Comparison of ENCODE assay signal across 20 cellular contexts in the genomic region with DNA sequence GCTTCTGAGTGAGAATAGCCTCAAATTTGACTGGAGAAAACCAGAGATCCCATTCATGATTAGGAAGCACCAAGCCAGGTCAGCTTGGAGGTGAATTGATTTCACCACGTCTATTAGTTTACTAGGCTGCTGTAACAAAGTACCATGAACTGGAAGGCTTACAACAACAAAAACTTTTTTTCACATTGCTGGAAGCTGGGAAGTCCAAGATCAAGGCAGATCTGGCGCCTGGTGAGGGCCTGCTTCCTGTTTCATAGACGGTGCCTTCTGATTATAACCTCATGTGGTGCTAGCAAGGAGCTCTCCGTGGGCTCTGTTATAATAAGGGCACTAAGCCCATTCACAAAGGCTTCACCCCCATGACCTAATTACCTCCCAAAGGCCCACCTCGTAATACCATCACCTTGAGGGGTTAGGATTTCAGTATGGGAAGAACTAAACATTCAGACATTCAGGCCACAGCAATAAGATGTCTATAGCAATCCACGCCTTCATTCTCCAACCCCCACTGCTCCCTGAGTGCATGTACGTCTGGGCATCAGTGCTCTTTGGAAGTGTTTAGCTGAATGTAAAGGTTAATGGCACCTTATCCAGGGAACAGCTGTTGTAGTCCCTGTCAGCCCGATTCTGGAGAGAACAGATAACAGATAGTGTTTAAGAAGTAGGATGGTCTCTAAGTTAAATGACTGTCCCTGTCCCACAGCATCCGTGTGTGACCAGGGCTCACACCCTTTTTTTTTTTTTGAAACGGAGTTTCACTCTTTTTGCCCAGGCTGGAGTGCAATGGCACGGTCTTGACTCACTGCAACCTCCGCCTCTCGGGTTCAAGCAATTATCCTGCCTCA.
DNase-seq lines count a peak whose midpoint lies in the region; ATAC-seq, FAIRE-seq and TF ChIP-seq lines count a peak whose summit lies in the region.
"Had no signal": no experiment of that assay in that cellular context is flagged by ENCODE, and none has a peak within 500 bp of the region (broad histone marks: within the 10 kb centered on the region; RNA-seq: fewer than 3 reads in every experiment).

No MANE protein-coding gene starts in this region.

- DNase-seq in DMS53 (lab: John Stamatoyannopoulos, UW) = peak; percentile 64
- no peak for DNase-seq in DMS53 treated with DMSO at 0.1 percent for 48 hours (lab: John Stamatoyannopoulos, UW; ENCODE audit: unreplicated experiment)
- peak; percentile 46 to 84 (median 66) for DNase-seq in K562 (ENCODE audit: extremely low read depth in 1 of 4, low spot score in 3 of 4)
- peak; percentile 83 for DNase-seq in HepG2 (ENCODE audit: low spot score)
- DNase-seq in small intestine = peak; percentile 59
- DNase-seq in SK-N-DZ (ENCODE audit: low spot score) = no peak
- no peak for DNase-seq in coronary artery (ENCODE audit: low spot score)
- DNase-seq in HFFc6 = no peak
- DNase-seq: 8988T; activated CD4-positive, alpha-beta T cell treated with anti-CD3 and anti-CD28 coated beads, Interleukin-2, amount 10 ng/mL, durations not matched to agents 24 days and 14 days; activated naive CD4-positive, alpha-beta T cell treated with Interleukin-2 at 50 U/mL for 16 hours; Kasumi-1; NCI-H1436 treated with DMSO at 0.1 percent for 48 hours; NCI-H345; stimulated activated CD4-positive, alpha-beta T cell treated with anti-CD3 and anti-CD28 coated beads, Interleukin-15, amount 100 ng/mL, for 24 hours had no signal

- H3K9me3 Mint-ChIP-seq in HFFc6 = no peaks in the 10 kb centered on the region
- H3K9me3 Mint-ChIP-seq: activated CD4-positive, alpha-beta T cell treated with anti-CD3 and anti-CD28 coated beads, Interleukin-2, amount 10 ng/mL, durations not matched to agents 24 days and 14 days; dendritic cell treated with granulocyte-macrophage colony-stimulating factor and Interleukin-4, amounts not matched to agents 40 ng/mL and 50 ng/mL, for 4 days; stimulated activated naive CD8-positive, alpha-beta T cell treated with anti-CD3 and anti-CD28 coated beads, Interleukin-15, Interleukin-2, amounts not matched to agents 100 ng/mL and 50 ng/mL, for 24 hours; T-helper 2 cell treated with Interferon-gamma antibody and Interleukin-4, amounts not matched to agents 5 μg/mL and 100 μg/mL, for 36 hours had no signal

- no peak overlapping the region for H3K27ac Mint-ChIP-seq in HFFc6
- H3K27ac Mint-ChIP-seq: activated CD4-positive, alpha-beta T cell treated with anti-CD3 and anti-CD28 coated beads, Interleukin-2, amount 10 ng/mL, durations not matched to agents 24 days and 14 days; dendritic cell treated with granulocyte-macrophage colony-stimulating factor and Interleukin-4, amounts not matched to agents 40 ng/mL and 50 ng/mL, for 4 days; stimulated activated naive CD8-positive, alpha-beta T cell treated with anti-CD3 and anti-CD28 coated beads, Interleukin-15, Interleukin-2, amounts not matched to agents 100 ng/mL and 50 ng/mL, for 24 hours; T-helper 2 cell treated with Interferon-gamma antibody and Interleukin-4, amounts not matched to agents 5 μg/mL and 100 μg/mL, for 36 hours had no signal

- CTCF ChIA-PET in K562 (lab: Yijun Ruan, JAX; ENCODE audit: low intra/inter-chr PET ratio) (no interaction called here), HepG2 (lab: Yijun Ruan, JAX; ENCODE audit: low intra/inter-chr PET ratio, low total read pairs) (no interaction called here)

- H3K9ac ChIP-seq in K562 (ENCODE audit: insufficient read depth in 1 of 2, low read depth in 2 of 2, low read length in 2 of 2) (peak overlapping the region in 1 of 2 experiments; percentile 20; a peak in 1 of 4 replicates), HepG2 (ENCODE audit: insufficient read depth, low read depth, low read length) (peak overlapping the region; percentile 97)

- peak; percentile 94 for FAIRE-seq in K562 (lab: Jason Lieb, UNC)
- FAIRE-seq in HepG2 (lab: Jason Lieb, UNC) = peak; percentile 28
- FAIRE-seq in small intestine (lab: Jason Lieb, UNC) = no peak

- peak; percentile 83 for ATAC-seq in K562
- peak; percentile 12 for ATAC-seq in HepG2

- TF ChIP-seq EP300 in K562 (IDR thresholded peaks at IDR 0.05; ENCODE audit: low read length) (peak; percentile 85), HepG2 (IDR thresholded peaks at IDR 0.05; ENCODE audit: low read depth in 2 of 2, low read length in 2 of 2) (peak in 1 of 2 experiments; percentile 63; a peak in 1 of 4 replicates), HepG2 (CRISPR knock-in tag; IDR thresholded peaks at IDR 0.05; ENCODE audit: borderline replicate concordance) (no peak)

- no peaks in the 10 kb centered on the region for H4K20me1 ChIP-seq in K562 (replicated peaks; ENCODE audit: control insufficient read depth, insufficient read depth, low read length)
- H4K20me1 ChIP-seq in HepG2 (ENCODE audit: insufficient read depth, low read length) = no peaks in the 10 kb centered on the region

- H3K79me2 ChIP-seq in K562 (ENCODE audit: control insufficient read depth, insufficient read depth, low read length) (no peaks in the 10 kb centered on the region), HepG2 (ENCODE audit: insufficient read depth, low read length) (no peaks in the 10 kb centered on the region)

- H3K4me3 ChIP-seq in K562 (no peak overlapping the region), HepG2 (replicated peaks in 1 of 3; ENCODE audit: insufficient read depth in 1 of 3, low read depth in 2 of 3, low read length in 3 of 3) (peak overlapping the region in 2 of 3 experiments; percentile 34 to 47; a peak in 4 of 6 replicates), small intestine (ENCODE audit: low read depth in 1 of 2, low read length in 2 of 2) (no peak overlapping the region), coronary artery (no peak overlapping the region)
- H3K4me3 ChIP-seq: esophagus muscularis mucosa had no signal

- H3K27me3 Mint-ChIP-seq in HFFc6 (ENCODE audit: insufficient read depth) = peaks cover 3% of the 10 kb centered on the region

- H3K4me1 Mint-ChIP-seq in HFFc6 (ENCODE audit: low read depth) = peaks cover 48% of the 10 kb centered on the region
- H3K4me1 Mint-ChIP-seq: activated CD4-positive, alpha-beta T cell treated with anti-CD3 and anti-CD28 coated beads, Interleukin-2, amount 10 ng/mL, durations not matched to agents 24 days and 14 days had no signal

- TF ChIP-seq POLR2A in K562 (conservative IDR thresholded peaks at IDR 0.05) (no peak), HepG2 (IDR thresholded peaks at IDR 0.05; ENCODE audit: insufficient read depth in 1 of 2, low read depth in 2 of 2, low read length in 2 of 2) (no peak)

- TF ChIP-seq RAD21 in K562 (CRISPR knock-in tag; conservative IDR thresholded peaks at IDR 0.05 in 1 of 2, IDR thresholded peaks at IDR 0.05 in 1 of 2) = peak in 1 of 2 experiments; percentile 8; a peak in 1 of 4 replicates
- TF ChIP-seq RAD21 in HepG2 (CRISPR knock-in tag; IDR thresholded peaks at IDR 0.05) = no peak

- WGBS in K562 (ENCODE audit: insufficient coverage, low coverage, missing lambda C conversion rate) = 3% methylated on average over 11 of the region's 13 CpGs
- 46% methylated on average over 12 of the region's 13 CpGs for WGBS in HepG2 (ENCODE audit: low lambda C conversion rate)
- WGBS in small intestine, 3 donors = 48 to 58% (median 50%) methylated on average over 13 of the region's 13 CpGs

- H3K4me1 ChIP-seq in K562 (replicated peaks in 1 of 2; ENCODE audit: control insufficient read depth in 2 of 2, insufficient read depth in 2 of 2, low read length in 2 of 2) = peaks cover 7 to 16% of the 10 kb centered on the region in 2 experiments; a peak in 3 of 5 replicates
- peaks cover 95% of the 10 kb centered on the region for H3K4me1 ChIP-seq in HepG2 (ENCODE audit: insufficient read depth, low read length)
- H3K4me1 ChIP-seq in small intestine (ENCODE audit: control insufficient read depth in 2 of 2, insufficient read depth in 1 of 2, low read depth in 1 of 2, low read length in 1 of 2) = peaks cover 10 to 14% of the 10 kb centered on the region in 2 donors
- H3K4me1 ChIP-seq: esophagus muscularis mucosa had no signal

- no peak overlapping the region for H3K4me3 Mint-ChIP-seq in HFFc6
- H3K4me3 Mint-ChIP-seq: activated CD4-positive, alpha-beta T cell treated with anti-CD3 and anti-CD28 coated beads, Interleukin-2, amount 10 ng/mL, durations not matched to agents 24 days and 14 days; CD14-positive monocyte; dendritic cell treated with granulocyte-macrophage colony-stimulating factor and Interleukin-4, amounts not matched to agents 40 ng/mL and 50 ng/mL, for 4 days; stimulated activated naive CD8-positive, alpha-beta T cell treated with anti-CD3 and anti-CD28 coated beads, Interleukin-15, Interleukin-2, amounts not matched to agents 100 ng/mL and 50 ng/mL, for 24 hours; T-helper 2 cell treated with Interferon-gamma antibody and Interleukin-4, amounts not matched to agents 5 μg/mL and 100 μg/mL, for 36 hours had no signal

- TF ChIP-seq CTCF in K562 (IDR thresholded peaks at IDR 0.05 in 2 of 3, conservative IDR thresholded peaks at IDR 0.05 in 1 of 3; ENCODE audit: insufficient read depth in 2 of 3, low read depth in 1 of 3, low read length in 3 of 3) (no peak), HepG2 (CRISPR knock-in tag; IDR thresholded peaks at IDR 0.05) (no peak), coronary artery (IDR thresholded peaks at IDR 0.05) (no peak), HFFc6 (IDR thresholded peaks at IDR 0.05) (no peak)

- peak overlapping the region; percentile 86 for H2AFZ ChIP-seq in K562 (ENCODE audit: low read depth, low read length)
- H2AFZ ChIP-seq in HepG2 (ENCODE audit: low read length) = no peak overlapping the region

- BruUV-seq in K562 (replicated peaks; lab: Mats Ljungman, UMichigan) (no TSS peak), HepG2 (replicated peaks; lab: Mats Ljungman, UMichigan) (no TSS peak)

- intact Hi-C loops in K562 (cut with micrococcal nuclease) = no loop called here
- intact Hi-C loops in HepG2 (cut with micrococcal nuclease; ENCODE audit: unreplicated experiment) = loop anchor here (1.0 to 2.0 kb wide), 4 partner anchors 42 to 173 kb away; partner anchors contain the start of gene RTTN

- H3K4me2 ChIP-seq in K562 (ENCODE audit: insufficient read depth, low read length) (peak overlapping the region; percentile 68), HepG2 (ENCODE audit: low read depth, low read length) (peak overlapping the region; percentile 81)

- H3K27ac ChIP-seq in K562 (ENCODE audit: extremely low read depth, low read depth, low read length) (peak overlapping the region; percentile 64), HepG2 (ENCODE audit: extremely low read length, insufficient read depth, low read length) (peak overlapping the region; percentile 99), small intestine (ENCODE audit: low read depth in 1 of 2, low read length in 1 of 2) (peak overlapping the region; percentile 89 to 90), coronary artery (no peak overlapping the region)
- H3K27ac ChIP-seq: esophagus muscularis mucosa had no signal

- H3K9me3 ChIP-seq in K562 (replicated peaks; ENCODE audit: control insufficient read depth, insufficient read depth, low read depth, low read length) (no peaks in the 10 kb centered on the region), HepG2 (ENCODE audit: low read length) (no peaks in the 10 kb centered on the region), small intestine (ENCODE audit: control insufficient read depth, low read depth) (no peaks in the 10 kb centered on the region)
- H3K9me3 ChIP-seq: esophagus muscularis mucosa had no signal

- H3K36me3 ChIP-seq in K562 (ENCODE audit: control insufficient read depth, insufficient read depth, low read length) = no peaks in the 10 kb centered on the region
- H3K36me3 ChIP-seq in HepG2 (replicated peaks in 1 of 2; ENCODE audit: control insufficient read depth in 1 of 2, insufficient read depth in 2 of 2, low read length in 2 of 2) = no peaks in the 10 kb centered on the region
- H3K36me3 ChIP-seq in small intestine (ENCODE audit: control insufficient read depth in 2 of 2, insufficient read depth in 2 of 2, low read length in 2 of 2) = no peaks in the 10 kb centered on the region
- H3K36me3 ChIP-seq: esophagus muscularis mucosa had no signal

- in situ Hi-C loops in K562 (cut with MboI) (no loop called here), HepG2 (cut with HindIII; ENCODE audit: extremely low pct_ligation_motif_present, low pct_unique_long_range_greater_than_20kb) (loop anchor here (5.0 kb wide), 2 partner anchors 41 to 54 kb away; no protein-coding TSS in a partner anchor)

- H3K9me1 ChIP-seq in K562 (ENCODE audit: control insufficient read depth, insufficient read depth, low read length) = no peaks in the 10 kb centered on the region

- no peaks in the 10 kb centered on the region for H3K27me3 ChIP-seq in K562 (ENCODE audit: control insufficient read depth in 2 of 2, insufficient read depth in 2 of 2, low read length in 2 of 2)
- H3K27me3 ChIP-seq in HepG2 (ENCODE audit: control insufficient read depth in 1 of 2, insufficient read depth in 2 of 2, low read length in 2 of 2) = no peaks in the 10 kb centered on the region
- H3K27me3 ChIP-seq in small intestine (ENCODE audit: control insufficient read depth in 2 of 2, insufficient read depth in 2 of 2, low read length in 2 of 2) = no peaks in the 10 kb centered on the region
- H3K27me3 ChIP-seq: esophagus muscularis mucosa had no signal

- H3K36me3 Mint-ChIP-seq in HFFc6 (ENCODE audit: low read depth) = peaks cover 22% of the 10 kb centered on the region
- H3K36me3 Mint-ChIP-seq: CD14-positive monocyte had no signal

- POLR2A ChIA-PET in K562 (lab: Yijun Ruan, JAX) = interaction anchor here (1.5 kb wide), 1 partner anchor 9 kb away, joined by 6 read pairs; no protein-coding TSS in a partner anchor
- POLR2A ChIA-PET in HepG2 (lab: Yijun Ruan, JAX) = interaction anchor here (0.7 to 3.8 kb wide), 7 partner anchors 15 to 54 kb away, joined by 3 to 110 read pairs (median 6); no protein-coding TSS in a partner anchor

Comparison
In these comparisons a context has a peak if more than half of its experiments do, and no peak if none do; other contexts are left out.
1. DNase-seq: peak in DMS53 (single experiment), K562 (4 of 4), HepG2 (single experiment) and small intestine (single experiment); none in DMS53 treated with DMSO at 0.1 percent for 48 hours (single experiment), SK-N-DZ (single experiment), coronary artery (single experiment) and HFFc6 (single experiment).
2. H3K27ac ChIP-seq: peak in K562 (single experiment), HepG2 (single experiment) and small intestine (2 of 2); none in coronary artery (0 of 2).
3. H3K4me3 ChIP-seq: peak in HepG2 (2 of 3); none in K562 (single experiment), small intestine (0 of 2) and coronary artery (single experiment).